ENCODE assay signal across 16 cellular contexts in genomic region chr6:45021652-45022051, GRCh38.
DNase-seq lines count a peak whose midpoint lies in the region; ATAC-seq and TF ChIP-seq lines count a peak whose summit lies in the region.
"Had no signal": no experiment of that assay in that cellular context is flagged by ENCODE, and none has a peak within 500 bp of the region (broad histone marks: within the 10 kb centered on the region; RNA-seq: fewer than 3 reads in every experiment).

No MANE protein-coding gene starts in this region.

- no peak for DNase-seq in CD8-positive, alpha-beta T cell
- DNase-seq in KBM-7 (peak; percentile 33), myocyte (ENCODE audit: low read depth) (peak; percentile 6), medulla oblongata (ENCODE audit: extremely low spot score) (no peak)
- DNase-seq in activated CD8-positive, alpha-beta T cell treated with anti-CD3 and anti-CD28 coated beads, Interleukin-2, amount 10 ng/mL, durations not matched to agents 7 days and 5 days = peak; percentile 33
- no peak for DNase-seq in stimulated activated CD4-positive, alpha-beta T cell treated with anti-CD3 and anti-CD28 coated beads, Interleukin-12 subunit alpha, Interleukin-12 subunit beta, amount 100 ng/mL, for 4 hours
- DNase-seq: activated T-cell treated with anti-CD3 and anti-CD28 coated beads for 4 hours, heart left ventricle, left lung, right lobe of liver, Right ventricle myocardium superior had no signal

- H3K27me3 Mint-ChIP-seq in CD8-positive, alpha-beta T cell (ENCODE audit: low read depth) = no peaks in the 10 kb centered on the region
- no peaks in the 10 kb centered on the region for H3K27me3 Mint-ChIP-seq in activated CD8-positive, alpha-beta T cell treated with anti-CD3 and anti-CD28 coated beads, Interleukin-2, amount 10 ng/mL, durations not matched to agents 7 days and 5 days (ENCODE audit: low read depth)
- H3K27me3 Mint-ChIP-seq: CD8-positive, alpha-beta memory T cell had no signal

- peak; percentile 61 for ATAC-seq in CD8-positive, alpha-beta T cell
- ATAC-seq in activated CD8-positive, alpha-beta T cell treated with anti-CD3 and anti-CD28 coated beads, Interleukin-2, amount 10 ng/mL, durations not matched to agents 7 days and 5 days = peak; percentile 94
- no peak for ATAC-seq in HG02981 (IDR thresholded peaks at IDR 0.05; ENCODE audit: unreplicated experiment)
- ATAC-seq: GM23338, heart left ventricle, left lung, right lobe of liver had no signal

- H3K4me3 ChIP-seq in CD8-positive, alpha-beta T cell (ENCODE audit: low read depth, low read length) = no peak overlapping the region
- H3K4me3 ChIP-seq: GM23338, heart left ventricle, left lung, right lobe of liver had no signal

- peaks cover 21% of the 10 kb centered on the region for H3K4me1 Mint-ChIP-seq in CD8-positive, alpha-beta T cell (ENCODE audit: low read depth)
- peaks cover 20% of the 10 kb centered on the region for H3K4me1 Mint-ChIP-seq in activated CD8-positive, alpha-beta T cell treated with anti-CD3 and anti-CD28 coated beads, Interleukin-2, amount 10 ng/mL, durations not matched to agents 7 days and 5 days (ENCODE audit: low read depth)
- H3K4me1 Mint-ChIP-seq: brain, GM23338, neural crest cell had no signal

- CTCF ChIA-PET in CD8-positive, alpha-beta T cell (lab: Charles Lee) = interaction anchor here (0.5 kb wide), 1 partner anchor 24 kb away, joined by 3 read pairs; no protein-coding TSS in a partner anchor
- CTCF ChIA-PET in activated CD8-positive, alpha-beta T cell treated with anti-CD3 and anti-CD28 coated beads, Interleukin-2, amount 10 ng/mL, durations not matched to agents 7 days and 5 days (lab: Charles Lee) = interaction anchor here (0.6 to 1.1 kb wide), 3 partner anchors 21 to 252 kb away, joined by 3 to 4 read pairs (median 4); no protein-coding TSS in a partner anchor

- H3K27me3 ChIP-seq in CD8-positive, alpha-beta T cell (ENCODE audit: insufficient read depth, low read length) = no peaks in the 10 kb centered on the region
- H3K27me3 ChIP-seq: heart left ventricle, left lung, right lobe of liver had no signal

- H3K27ac Mint-ChIP-seq in CD8-positive, alpha-beta T cell = no peak overlapping the region
- no peak overlapping the region for H3K27ac Mint-ChIP-seq in activated CD8-positive, alpha-beta T cell treated with anti-CD3 and anti-CD28 coated beads, Interleukin-2, amount 10 ng/mL, durations not matched to agents 7 days and 5 days
- H3K27ac Mint-ChIP-seq: GM23338 had no signal

- no peak for TF ChIP-seq CTCF in CD8-positive, alpha-beta T cell (IDR thresholded peaks at IDR 0.05)

- POLR2A ChIA-PET in CD8-positive, alpha-beta T cell (lab: Charles Lee) = interaction anchor here (0.5 to 0.6 kb wide), 2 partner anchors 15 to 16 kb away, joined by 3 read pairs; no protein-coding TSS in a partner anchor
- POLR2A ChIA-PET in activated CD8-positive, alpha-beta T cell treated with anti-CD3 and anti-CD28 coated beads, Interleukin-2, amount 10 ng/mL, durations not matched to agents 7 days and 5 days (lab: Charles Lee) = no interaction called here

- H3K27ac ChIP-seq in CD8-positive, alpha-beta T cell (ENCODE audit: low read depth, low read length) = no peak overlapping the region
- H3K27ac ChIP-seq: heart left ventricle, left lung, right lobe of liver had no signal

- H3K4me3 Mint-ChIP-seq in CD8-positive, alpha-beta T cell = no peak overlapping the region
- no peak overlapping the region for H3K4me3 Mint-ChIP-seq in activated CD8-positive, alpha-beta T cell treated with anti-CD3 and anti-CD28 coated beads, Interleukin-2, amount 10 ng/mL, durations not matched to agents 7 days and 5 days
- H3K4me3 Mint-ChIP-seq: brain, GM23338, neural crest cell had no signal

- H3K4me1 ChIP-seq in CD8-positive, alpha-beta T cell (ENCODE audit: insufficient read depth, low read length) = peaks cover 21% of the 10 kb centered on the region
- H3K4me1 ChIP-seq: heart left ventricle, left lung, right lobe of liver had no signal

- intact Hi-C loops in CD8-positive, alpha-beta T cell (cut with DNase I, micrococcal nuclease) = no loop called here

- H3K36me3 ChIP-seq in CD8-positive, alpha-beta T cell (ENCODE audit: insufficient read depth, low read length) = no peaks in the 10 kb centered on the region
- H3K36me3 ChIP-seq: heart left ventricle, left lung, right lobe of liver had no signal

- in situ Hi-C loops in KBM-7 (cut with MboI; ENCODE audit: low pct_unique_long_range_greater_than_20kb, low sequenced_read_pairs) = no loop called here

- no peaks in the 10 kb centered on the region for H3K9me3 Mint-ChIP-seq in CD8-positive, alpha-beta T cell
- H3K9me3 Mint-ChIP-seq in activated CD8-positive, alpha-beta T cell treated with anti-CD3 and anti-CD28 coated beads, Interleukin-2, amount 10 ng/mL, durations not matched to agents 7 days and 5 days (ENCODE audit: insufficient read depth) = peaks cover 5% of the 10 kb centered on the region

- H3K9me3 ChIP-seq in CD8-positive, alpha-beta T cell (ENCODE audit: low read length) = no peaks in the 10 kb centered on the region
- H3K9me3 ChIP-seq: left lung, right lobe of liver had no signal

- peaks cover 2% of the 10 kb centered on the region for H3K36me3 Mint-ChIP-seq in CD8-positive, alpha-beta T cell
- peaks cover 17% of the 10 kb centered on the region for H3K36me3 Mint-ChIP-seq in activated CD8-positive, alpha-beta T cell treated with anti-CD3 and anti-CD28 coated beads, Interleukin-2, amount 10 ng/mL, durations not matched to agents 7 days and 5 days (ENCODE audit: low read depth)

Comparison
In these comparisons a context has a peak if more than half of its experiments do, and no peak if none do; other contexts are left out.
1. DNase-seq: peak in KBM-7 (single experiment), activated CD8-positive, alpha-beta T cell treated with anti-CD3 and anti-CD28 coated beads, Interleukin-2, amount 10 ng/mL, durations not matched to agents 7 days and 5 days (single experiment) and myocyte (single experiment); none in CD8-positive, alpha-beta T cell (0 of 7), medulla oblongata (single experiment) and stimulated activated CD4-positive, alpha-beta T cell treated with anti-CD3 and anti-CD28 coated beads, Interleukin-12 subunit alpha, Interleukin-12 subunit beta, amount 100 ng/mL, for 4 hours (single experiment).